12 cellular contexts compared by ENCODE assay signal in the genomic region with DNA sequence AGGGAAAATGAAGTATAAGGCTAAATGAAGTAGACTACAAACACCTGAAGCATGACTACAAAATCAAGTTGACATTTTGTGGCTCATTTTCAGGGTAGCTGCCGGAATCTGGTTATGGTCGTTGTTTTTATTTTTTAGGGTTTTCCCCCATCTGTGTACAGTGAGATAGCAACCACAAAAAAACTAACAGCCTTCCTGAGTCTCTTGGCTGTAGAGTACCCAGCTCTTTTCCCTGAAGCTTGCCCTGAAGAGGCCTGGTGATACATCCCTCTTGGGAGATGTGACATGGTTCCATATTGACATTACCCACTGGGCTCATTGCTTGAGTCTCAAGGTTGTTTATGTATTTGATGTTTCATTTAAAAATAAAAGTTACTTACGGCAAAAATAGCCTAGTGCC.
DNase-seq lines count a peak whose midpoint lies in the region; ATAC-seq and TF ChIP-seq lines count a peak whose summit lies in the region.
"Had no signal": no experiment of that assay in that cellular context is flagged by ENCODE, and none has a peak within 500 bp of the region (broad histone marks: within the 10 kb centered on the region; RNA-seq: fewer than 3 reads in every experiment).

No MANE protein-coding gene starts in this region.

- WGBS in gastroesophageal sphincter (ENCODE audit: low coverage in 1 of 2), 2 donors, result 85 to 94% methylated on average over 2 to 3 of the region's 3 CpGs

- H3K27ac ChIP-seq in Peyer's patch (peak overlapping the region; percentile 13 to 71 (median 31)), gastroesophageal sphincter (peak overlapping the region in 1 of 4 donors; percentile 31)

- peak overlapping the region; percentile 78 to 99 (median 99) for H3K27ac Mint-ChIP-seq in nephron
- H3K27ac Mint-ChIP-seq in T-helper 2 cell treated with Interferon-gamma antibody and Interleukin-4, amounts not matched to agents 5 μg/mL and 100 μg/mL, for 36 hours, result no peak overlapping the region

- no peaks in the 10 kb centered on the region for H3K9me3 ChIP-seq in Peyer's patch
- no peaks in the 10 kb centered on the region for H3K9me3 ChIP-seq in gastroesophageal sphincter
- H3K9me3 ChIP-seq: left lung had no signal

- peak in 1 of 3 donors; percentile 23 for DNase-seq in Peyer's patch
- no peak for DNase-seq in T-helper 2 cell treated with Interferon-gamma antibody and Interleukin-4, amounts not matched to agents 5 μg/mL and 100 μg/mL, for 36 hours (ENCODE audit: low spot score)
- DNase-seq in NOMO-1 (lab: John Stamatoyannopoulos, UW; ENCODE audit: unreplicated experiment in 2 of 2), result no peak
- DNase-seq: DND-41, left lung, NCI-H82 had no signal

- no peaks in the 10 kb centered on the region for H3K27me3 Mint-ChIP-seq in nephron (ENCODE audit: low read depth)
- H3K27me3 Mint-ChIP-seq in T-helper 2 cell treated with Interferon-gamma antibody and Interleukin-4, amounts not matched to agents 5 μg/mL and 100 μg/mL, for 36 hours (ENCODE audit: low read depth), result no peaks in the 10 kb centered on the region
- H3K27me3 Mint-ChIP-seq: progenitor cell of endocrine pancreas had no signal

- TF ChIP-seq CTCF in Peyer's patch (IDR thresholded peaks at IDR 0.05) (no peak), nephron (IDR thresholded peaks at IDR 0.05; ENCODE audit: unreplicated experiment in 3 of 3) (no peak), gastroesophageal sphincter (IDR thresholded peaks at IDR 0.05) (no peak)

- peaks cover 7% of the 10 kb centered on the region for H3K9me3 Mint-ChIP-seq in nephron
- no peaks in the 10 kb centered on the region for H3K9me3 Mint-ChIP-seq in T-helper 2 cell treated with Interferon-gamma antibody and Interleukin-4, amounts not matched to agents 5 μg/mL and 100 μg/mL, for 36 hours

- H3K36me3 ChIP-seq in Peyer's patch (no peaks in the 10 kb centered on the region), gastroesophageal sphincter (no peaks in the 10 kb centered on the region)
- H3K36me3 ChIP-seq: left lung had no signal

- no peak overlapping the region for H3K4me3 ChIP-seq in Peyer's patch
- no peak overlapping the region for H3K4me3 ChIP-seq in gastroesophageal sphincter
- H3K4me3 ChIP-seq: left lung had no signal

- TF ChIP-seq EP300 in gastroesophageal sphincter (IDR thresholded peaks at IDR 0.05), result no peak

- H3K4me3 Mint-ChIP-seq in nephron, result no peak overlapping the region
- no peak overlapping the region for H3K4me3 Mint-ChIP-seq in T-helper 2 cell treated with Interferon-gamma antibody and Interleukin-4, amounts not matched to agents 5 μg/mL and 100 μg/mL, for 36 hours

- peak; percentile 50 for ATAC-seq in GM18511 (IDR thresholded peaks at IDR 0.05; ENCODE audit: unreplicated experiment)
- peak; percentile 43 for ATAC-seq in GM21737 (IDR thresholded peaks at IDR 0.05; ENCODE audit: unreplicated experiment)
- ATAC-seq in gastroesophageal sphincter, result no peak
- no peak for ATAC-seq in HG03039 (IDR thresholded peaks at IDR 0.05; ENCODE audit: unreplicated experiment)
- ATAC-seq: left lung had no signal

- H3K27me3 ChIP-seq in Peyer's patch, result no peaks in the 10 kb centered on the region
- no peaks in the 10 kb centered on the region for H3K27me3 ChIP-seq in gastroesophageal sphincter
- H3K27me3 ChIP-seq: left lung had no signal

- H3K4me1 ChIP-seq in Peyer's patch (peaks cover 0 to 9% (median 4%) of the 10 kb centered on the region in 4 donors), gastroesophageal sphincter (peaks cover 0 to 48% (median 9%) of the 10 kb centered on the region in 3 donors)

- no peak for TF ChIP-seq POLR2A in Peyer's patch (IDR thresholded peaks at IDR 0.05)
- TF ChIP-seq POLR2A in gastroesophageal sphincter (IDR thresholded peaks at IDR 0.05), result no peak

- H3K36me3 Mint-ChIP-seq in nephron (ENCODE audit: low read depth), result no peaks in the 10 kb centered on the region
- no peaks in the 10 kb centered on the region for H3K36me3 Mint-ChIP-seq in T-helper 2 cell treated with Interferon-gamma antibody and Interleukin-4, amounts not matched to agents 5 μg/mL and 100 μg/mL, for 36 hours (ENCODE audit: low read depth)

- peaks cover 70% of the 10 kb centered on the region for H3K4me1 Mint-ChIP-seq in nephron
- peaks cover 8% of the 10 kb centered on the region for H3K4me1 Mint-ChIP-seq in T-helper 2 cell treated with Interferon-gamma antibody and Interleukin-4, amounts not matched to agents 5 μg/mL and 100 μg/mL, for 36 hours (ENCODE audit: low read depth)

Comparison
In these comparisons a context has a peak if more than half of its experiments do, and no peak if none do; other contexts are left out.
1. ATAC-seq: peak in GM18511 (single experiment) and GM21737 (single experiment); none in gastroesophageal sphincter (single experiment) and HG03039 (single experiment).